ENCODE assay signal across 8 cellular contexts in genomic region chr12:121773011-121773777, GRCh38. TPM values are rescaled to one million over a fixed set of nuclear protein-coding genes. Genes with fewer than 3 reads are reported as not detected.
DNase-seq lines count a peak whose midpoint lies in the region; ATAC-seq and TF ChIP-seq lines count a peak whose summit lies in the region.

No MANE protein-coding gene starts in this region.

- TF ChIP-seq CTCF in AG04449 (IDR thresholded peaks at IDR 0.05; ENCODE audit: insufficient read depth, low read length, missing control alignments), result peak; percentile 88
- TF ChIP-seq CTCF in choroid plexus epithelial cell (conservative IDR thresholded peaks at IDR 0.05; ENCODE audit: low read depth, low read length), result peak; percentile 91

- POLR2A ChIA-PET in AG04449 (lab: Yijun Ruan, JAX), result no interaction called here

- CTCF ChIA-PET in AG04449 (lab: Yijun Ruan, JAX), result interaction anchor here (0.6 to 32.5 kb wide), 24 partner anchors 9 to 350 kb away, joined by 3 to 1100 read pairs (median 4); partner anchors contain the start of genes HPD, RHOF, SETD1B and TMEM120B

- no peak overlapping the region for H3K4me3 ChIP-seq in AG04449 (ENCODE audit: low read depth, low read length)
- no peak overlapping the region for H3K4me3 ChIP-seq in choroid plexus epithelial cell (ENCODE audit: low read depth, low read length)

- ATAC-seq in GM18511 (IDR thresholded peaks at IDR 0.05; ENCODE audit: unreplicated experiment) (peak; percentile 80), HG03095 (IDR thresholded peaks at IDR 0.05; ENCODE audit: unreplicated experiment) (peak; percentile 59)

- DNase-seq in AG04449 (ENCODE audit: low read depth, low spot score), result no peak
- peak; percentile 67 for DNase-seq in NCI-H226
- DNase-seq in activated CD4-positive, CD25-positive, alpha-beta regulatory T cell treated with anti-CD3 and anti-CD28 coated beads, Interleukin-2, amount 50 U/mL, for 72 hours, result peak; percentile 78
- peak; percentile 75 for DNase-seq in choroid plexus epithelial cell (ENCODE audit: low read depth)
- DNase-seq in lung microvascular endothelial cell (ENCODE audit: low read depth in 2 of 2), result peak; percentile 54 to 62
- DNase-seq in stimulated activated CD8-positive, alpha-beta memory T cell treated with anti-CD3 and anti-CD28 coated beads, Interleukin-4, amount 100 ng/mL, for 48 hours, result peak; percentile 85

RNA-seq across cellular contexts. Expression of gene RHOF, which starts 20.3 kb away (rescaled TPM):
- 2.6 and 3.3 TPM in 2 replicates for total RNA-seq in lung microvascular endothelial cell

RNA-seq across cellular contexts. Expression of gene SETD1B, which starts 30.6 kb away (rescaled TPM):
- 1.3 and 1.4 TPM in 2 replicates for total RNA-seq in lung microvascular endothelial cell
